In the genomic region with DNA sequence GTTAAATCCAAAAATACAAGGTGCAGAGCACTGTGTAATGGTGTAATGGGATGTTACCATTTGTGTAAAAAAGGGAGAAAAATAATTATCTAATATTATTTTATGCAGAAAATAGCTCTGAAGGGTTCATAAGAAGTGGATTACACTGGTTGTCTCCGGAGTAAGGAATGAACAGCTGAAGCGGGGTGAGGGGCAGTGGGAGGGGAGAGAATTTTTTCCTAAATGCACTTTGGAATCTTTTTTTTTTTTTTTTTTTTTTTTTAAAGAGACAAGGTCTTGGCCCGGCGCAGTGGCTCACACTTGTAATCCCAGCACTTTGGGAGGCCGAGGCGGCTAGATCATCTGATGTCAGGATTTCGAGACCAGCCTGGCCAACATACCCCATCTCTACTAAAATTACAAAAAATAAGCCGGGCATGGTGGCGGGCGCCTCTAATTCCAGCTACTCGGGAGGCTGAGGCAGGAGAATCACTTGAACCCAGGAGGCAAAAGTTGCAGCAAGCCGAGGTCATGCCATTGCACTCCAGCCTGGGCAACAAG, we compare ENCODE assay signal across 1 cellular context.
TF ChIP-seq lines count a peak whose summit lies in the region.

No MANE protein-coding gene starts in this region.

TF ChIP-seq in HepG2, 621 proteins besides CTCF, POLR2A, EP300 and RAD21 (continues in another document):
- TF ChIP-seq ETV6 (CRISPR knock-in tag; conservative IDR thresholded peaks at IDR 0.05): no peak
- no peak for TF ChIP-seq ZNF296 (CRISPR knock-in tag; conservative IDR thresholded peaks at IDR 0.05)
- TF ChIP-seq, protein P1, sequence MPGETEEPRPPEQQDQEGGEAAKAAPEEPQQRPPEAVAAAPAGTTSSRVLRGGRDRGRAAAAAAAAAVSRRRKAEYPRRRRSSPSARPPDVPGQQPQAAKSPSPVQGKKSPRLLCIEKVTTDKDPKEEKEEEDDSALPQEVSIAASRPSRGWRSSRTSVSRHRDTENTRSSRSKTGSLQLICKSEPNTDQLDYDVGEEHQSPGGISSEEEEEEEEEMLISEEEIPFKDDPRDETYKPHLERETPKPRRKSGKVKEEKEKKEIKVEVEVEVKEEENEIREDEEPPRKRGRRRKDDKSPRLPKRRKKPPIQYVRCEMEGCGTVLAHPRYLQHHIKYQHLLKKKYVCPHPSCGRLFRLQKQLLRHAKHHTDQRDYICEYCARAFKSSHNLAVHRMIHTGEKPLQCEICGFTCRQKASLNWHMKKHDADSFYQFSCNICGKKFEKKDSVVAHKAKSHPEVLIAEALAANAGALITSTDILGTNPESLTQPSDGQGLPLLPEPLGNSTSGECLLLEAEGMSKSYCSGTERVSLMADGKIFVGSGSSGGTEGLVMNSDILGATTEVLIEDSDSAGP (CRISPR knock-in tag; IDR thresholded peaks at IDR 0.05; ENCODE audit: borderline replicate concordance): peak; percentile 96; the same call in 1 of the 2 replicates
- TF ChIP-seq KDM4B (CRISPR knock-in tag; IDR thresholded peaks at IDR 0.05): no peak
- TF ChIP-seq NCOR1 (IDR thresholded peaks at IDR 0.05; ENCODE audit: borderline replicate concordance, low read length): peak; percentile 63; the same call in 1 of the 2 replicates
- TF ChIP-seq POLR2AphosphoS5 (IDR thresholded peaks at IDR 0.05; ENCODE audit: low read depth, low read length): peak; percentile 52; the same call in 1 of the 2 replicates
- TF ChIP-seq, protein P2, sequence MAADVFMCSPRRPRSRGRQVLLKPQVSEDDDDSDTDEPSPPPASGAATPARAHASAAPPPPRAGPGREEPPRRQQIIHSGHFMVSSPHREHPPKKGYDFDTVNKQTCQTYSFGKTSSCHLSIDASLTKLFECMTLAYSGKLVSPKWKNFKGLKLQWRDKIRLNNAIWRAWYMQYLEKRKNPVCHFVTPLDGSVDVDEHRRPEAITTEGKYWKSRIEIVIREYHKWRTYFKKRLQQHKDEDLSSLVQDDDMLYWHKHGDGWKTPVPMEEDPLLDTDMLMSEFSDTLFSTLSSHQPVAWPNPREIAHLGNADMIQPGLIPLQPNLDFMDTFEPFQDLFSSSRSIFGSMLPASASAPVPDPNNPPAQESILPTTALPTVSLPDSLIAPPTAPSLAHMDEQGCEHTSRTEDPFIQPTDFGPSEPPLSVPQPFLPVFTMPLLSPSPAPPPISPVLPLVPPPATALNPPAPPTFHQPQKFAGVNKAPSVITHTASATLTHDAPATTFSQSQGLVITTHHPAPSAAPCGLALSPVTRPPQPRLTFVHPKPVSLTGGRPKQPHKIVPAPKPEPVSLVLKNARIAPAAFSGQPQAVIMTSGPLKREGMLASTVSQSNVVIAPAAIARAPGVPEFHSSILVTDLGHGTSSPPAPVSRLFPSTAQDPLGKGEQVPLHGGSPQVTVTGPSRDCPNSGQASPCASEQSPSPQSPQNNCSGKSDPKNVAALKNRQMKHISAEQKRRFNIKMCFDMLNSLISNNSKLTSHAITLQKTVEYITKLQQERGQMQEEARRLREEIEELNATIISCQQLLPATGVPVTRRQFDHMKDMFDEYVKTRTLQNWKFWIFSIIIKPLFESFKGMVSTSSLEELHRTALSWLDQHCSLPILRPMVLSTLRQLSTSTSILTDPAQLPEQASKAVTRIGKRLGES (CRISPR knock-in tag; IDR thresholded peaks at IDR 0.05; ENCODE audit: borderline replicate concordance): no peak
- no peak for TF ChIP-seq ZNF552 (CRISPR knock-in tag; IDR thresholded peaks at IDR 0.05; ENCODE audit: borderline replicate concordance)
- no peak for TF ChIP-seq ISL2 (CRISPR knock-in tag; IDR thresholded peaks at IDR 0.05)
- no peak for TF ChIP-seq ZBTB7A (CRISPR knock-in tag; IDR thresholded peaks at IDR 0.05)
- no peak for TF ChIP-seq LCORL (IDR thresholded peaks at IDR 0.05)
- TF ChIP-seq LCORL (CRISPR knock-in tag; IDR thresholded peaks at IDR 0.05): peak; percentile 34; the same call in 1 of the 2 replicates
- no peak for TF ChIP-seq STAT5B (CRISPR knock-in tag; IDR thresholded peaks at IDR 0.05)
- TF ChIP-seq ZKSCAN8 (CRISPR knock-in tag; IDR thresholded peaks at IDR 0.05; ENCODE audit: borderline replicate concordance): no peak
- TF ChIP-seq PAXIP1 (CRISPR knock-in tag; conservative IDR thresholded peaks at IDR 0.05): peak; percentile 57
- no peak for TF ChIP-seq ZNF230 (CRISPR knock-in tag; IDR thresholded peaks at IDR 0.05)
- 0 out of 2 replicates have a peak, but pooled peaks have one; percentile 16 for TF ChIP-seq NCOA2 (CRISPR knock-in tag; IDR thresholded peaks at IDR 0.05)
- TF ChIP-seq HNF4G (IDR thresholded peaks at IDR 0.05; ENCODE audit: borderline replicate concordance, low read depth, low read length): peak; percentile 74
- no peak for TF ChIP-seq HNF4G (CRISPR knock-in tag; IDR thresholded peaks at IDR 0.05; ENCODE audit: borderline replicate concordance, low read depth)
- 0 out of 2 replicates have a peak, but pooled peaks have one; percentile 28 for TF ChIP-seq PATZ1 (CRISPR knock-in tag; IDR thresholded peaks at IDR 0.05)
- TF ChIP-seq AHDC1 (CRISPR knock-in tag; IDR thresholded peaks at IDR 0.05; ENCODE audit: borderline replicate concordance): no peak
- no peak for TF ChIP-seq ZBTB8A (CRISPR knock-in tag; IDR thresholded peaks at IDR 0.05; ENCODE audit: borderline replicate concordance, low read depth)
- TF ChIP-seq, protein P3, sequence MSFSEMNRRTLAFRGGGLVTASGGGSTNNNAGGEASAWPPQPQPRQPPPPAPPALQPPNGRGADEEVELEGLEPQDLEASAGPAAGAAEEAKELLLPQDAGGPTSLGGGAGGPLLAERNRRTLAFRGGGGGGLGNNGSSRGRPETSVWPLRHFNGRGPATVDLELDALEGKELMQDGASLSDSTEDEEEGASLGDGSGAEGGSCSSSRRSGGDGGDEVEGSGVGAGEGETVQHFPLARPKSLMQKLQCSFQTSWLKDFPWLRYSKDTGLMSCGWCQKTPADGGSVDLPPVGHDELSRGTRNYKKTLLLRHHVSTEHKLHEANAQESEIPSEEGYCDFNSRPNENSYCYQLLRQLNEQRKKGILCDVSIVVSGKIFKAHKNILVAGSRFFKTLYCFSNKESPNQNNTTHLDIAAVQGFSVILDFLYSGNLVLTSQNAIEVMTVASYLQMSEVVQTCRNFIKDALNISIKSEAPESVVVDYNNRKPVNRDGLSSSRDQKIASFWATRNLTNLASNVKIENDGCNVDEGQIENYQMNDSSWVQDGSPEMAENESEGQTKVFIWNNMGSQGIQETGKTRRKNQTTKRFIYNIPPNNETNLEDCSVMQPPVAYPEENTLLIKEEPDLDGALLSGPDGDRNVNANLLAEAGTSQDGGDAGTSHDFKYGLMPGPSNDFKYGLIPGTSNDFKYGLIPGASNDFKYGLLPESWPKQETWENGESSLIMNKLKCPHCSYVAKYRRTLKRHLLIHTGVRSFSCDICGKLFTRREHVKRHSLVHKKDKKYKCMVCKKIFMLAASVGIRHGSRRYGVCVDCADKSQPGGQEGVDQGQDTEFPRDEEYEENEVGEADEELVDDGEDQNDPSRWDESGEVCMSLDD (CRISPR knock-in tag; IDR thresholded peaks at IDR 0.05; ENCODE audit: borderline replicate concordance): no peak
- TF ChIP-seq ZNF747 (CRISPR knock-in tag; IDR thresholded peaks at IDR 0.05; ENCODE audit: borderline replicate concordance): no peak
- TF ChIP-seq NR2F2 (IDR thresholded peaks at IDR 0.05; ENCODE audit: borderline replicate concordance, low read depth): 0 out of 2 replicates have a peak, but pooled peaks have one; percentile 10
- 0 out of 2 replicates have a peak, but pooled peaks have one; percentile 3 for TF ChIP-seq POGZ (CRISPR knock-in tag; IDR thresholded peaks at IDR 0.05)
- TF ChIP-seq ZNF3 (CRISPR knock-in tag; IDR thresholded peaks at IDR 0.05): no peak
- no peak for TF ChIP-seq MAZ (IDR thresholded peaks at IDR 0.05; ENCODE audit: borderline replicate concordance, low read depth, low read length)
- TF ChIP-seq MAZ (CRISPR knock-in tag; IDR thresholded peaks at IDR 0.05; ENCODE audit: low read depth): no peak
- no peak for TF ChIP-seq ZBTB3 (CRISPR knock-in tag; IDR thresholded peaks at IDR 0.05; ENCODE audit: borderline replicate concordance, low read depth)
- TF ChIP-seq ZBTB44 (CRISPR knock-in tag; IDR thresholded peaks at IDR 0.05): no peak
- no peak for TF ChIP-seq ZNF83 (CRISPR knock-in tag; IDR thresholded peaks at IDR 0.05; ENCODE audit: borderline replicate concordance)
